ENCODE assay signal across 15 cellular contexts in the genomic region with DNA sequence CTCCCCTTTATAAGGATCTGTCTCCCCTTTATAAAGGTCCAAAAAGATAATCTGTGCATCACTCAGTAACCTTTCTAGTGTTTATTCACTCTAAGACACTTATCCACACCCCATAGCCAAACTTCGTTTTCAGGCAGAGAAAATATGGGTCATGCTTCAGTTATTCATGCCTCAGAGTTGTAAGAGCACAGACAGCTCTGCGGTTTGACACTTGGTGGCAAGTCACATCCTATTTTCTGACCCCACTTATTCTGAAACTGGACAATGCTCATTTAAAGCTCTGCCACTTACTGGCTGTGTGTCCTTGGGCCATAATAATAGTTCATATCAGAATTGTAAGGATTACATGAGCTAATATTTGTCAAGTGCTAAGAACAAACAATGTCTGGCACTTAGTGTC. TPM values are rescaled to one million over a fixed set of nuclear protein-coding genes. Genes with fewer than 3 reads are reported as not detected.
DNase-seq lines count a peak whose midpoint lies in the region; ATAC-seq, FAIRE-seq and TF ChIP-seq lines count a peak whose summit lies in the region.
"Had no signal": no experiment of that assay in that cellular context is flagged by ENCODE, and none has a peak within 500 bp of the region (broad histone marks: within the 10 kb centered on the region; RNA-seq: fewer than 3 reads in every experiment).

No MANE protein-coding gene starts in this region.

- no peak for TF ChIP-seq CTCF in GM12865 (IDR thresholded peaks at IDR 0.05; ENCODE audit: insufficient read depth, low read depth, low read length, missing control alignments)
- no peak for TF ChIP-seq CTCF in vagina (IDR thresholded peaks at IDR 0.05)

- H3K36me3 ChIP-seq in vagina = no peaks in the 10 kb centered on the region
- H3K36me3 ChIP-seq: esophagus squamous epithelium, stomach had no signal

- H3K27me3 Mint-ChIP-seq in stimulated activated memory B cell treated with anti-CD40 and anti-IgM and Interleukin-4, amounts not matched to agents 10 μg/mL and 1 μg/mL and 100 μg/mL, for 72 hours = peaks cover 35% of the 10 kb centered on the region
- H3K27me3 Mint-ChIP-seq in stimulated activated naive CD8-positive, alpha-beta T cell treated with anti-CD3 and anti-CD28 coated beads, Interleukin-15, amount 100 ng/mL, for 72 hours = peaks cover 36% of the 10 kb centered on the region

- DNase-seq in GM12865 (ENCODE audit: low read depth) (peak; percentile 33), RCC 7860 (ENCODE audit: low spot score) (peak; percentile 84), fibroblast of gingiva (ENCODE audit: low read depth) (peak; percentile 31), Right ventricle myocardium superior (no peak), vagina (ENCODE audit: extremely low spot score in 2 of 2) (no peak)
- no peak for DNase-seq in stimulated activated naive CD8-positive, alpha-beta T cell treated with anti-CD3 and anti-CD28 coated beads, Interleukin-15, amount 100 ng/mL, for 72 hours
- DNase-seq: activated CD4-positive, alpha-beta T cell treated with anti-CD3 and anti-CD28 coated beads, Interleukin-2, amount 50 U/mL, for 48 hours; activated gamma-delta T cell; esophagus squamous epithelium; NCI-H187; stimulated activated CD4-positive, alpha-beta T cell treated with anti-CD3 and anti-CD28 coated beads, Interleukin-4, amount 100 ng/mL, for 4 hours; stomach had no signal

- H3K4me3 Mint-ChIP-seq in stimulated activated memory B cell treated with anti-CD40 and anti-IgM and Interleukin-4, amounts not matched to agents 10 μg/mL and 1 μg/mL and 100 μg/mL, for 72 hours = no peak overlapping the region
- H3K4me3 Mint-ChIP-seq in stimulated activated naive CD8-positive, alpha-beta T cell treated with anti-CD3 and anti-CD28 coated beads, Interleukin-15, amount 100 ng/mL, for 72 hours = no peak overlapping the region
- H3K4me3 Mint-ChIP-seq: central memory CD8-positive, alpha-beta T cell; T-helper 1 cell treated with Interleukin-12 subunit alpha and Interleukin-12 subunit beta and Interleukin-4 antibody, amounts not matched to agents 30 μg/mL and 1 μg/mL, for 36 hours had no signal

- no peaks in the 10 kb centered on the region for H3K4me1 ChIP-seq in vagina
- H3K4me1 ChIP-seq: esophagus squamous epithelium, stomach had no signal

- H3K27ac ChIP-seq in vagina = no peak overlapping the region
- H3K27ac ChIP-seq: esophagus squamous epithelium, stomach had no signal

- no peak overlapping the region for H3K27ac Mint-ChIP-seq in stimulated activated memory B cell treated with anti-CD40 and anti-IgM and Interleukin-4, amounts not matched to agents 10 μg/mL and 1 μg/mL and 100 μg/mL, for 72 hours
- no peak overlapping the region for H3K27ac Mint-ChIP-seq in stimulated activated naive CD8-positive, alpha-beta T cell treated with anti-CD3 and anti-CD28 coated beads, Interleukin-15, amount 100 ng/mL, for 72 hours
- H3K27ac Mint-ChIP-seq: T-helper 1 cell treated with Interleukin-12 subunit alpha and Interleukin-12 subunit beta and Interleukin-4 antibody, amounts not matched to agents 30 μg/mL and 1 μg/mL, for 36 hours had no signal

- FAIRE-seq in RCC 7860 (lab: Jason Lieb, UNC) = peak; percentile 95

- ATAC-seq in stimulated activated memory B cell treated with anti-CD40 and anti-IgM and Interleukin-4, amounts not matched to agents 10 μg/mL and 1 μg/mL and 100 μg/mL, for 72 hours = peak; percentile 45
- no peak for ATAC-seq in stimulated activated naive CD8-positive, alpha-beta T cell treated with anti-CD3 and anti-CD28 coated beads, Interleukin-15, amount 100 ng/mL, for 72 hours
- ATAC-seq in Right ventricle myocardium superior (ENCODE audit: poor library complexity) = no peak

- no peaks in the 10 kb centered on the region for H3K9me3 ChIP-seq in vagina
- H3K9me3 ChIP-seq: esophagus squamous epithelium had no signal

- no peaks in the 10 kb centered on the region for H3K27me3 ChIP-seq in vagina

- intact Hi-C loops in Right ventricle myocardium superior (cut with DNase I) = no loop called here
- intact Hi-C loops in vagina (cut with DNase I) = no loop called here

- H3K9me3 Mint-ChIP-seq in stimulated activated memory B cell treated with anti-CD40 and anti-IgM and Interleukin-4, amounts not matched to agents 10 μg/mL and 1 μg/mL and 100 μg/mL, for 72 hours = no peaks in the 10 kb centered on the region
- no peaks in the 10 kb centered on the region for H3K9me3 Mint-ChIP-seq in stimulated activated naive CD8-positive, alpha-beta T cell treated with anti-CD3 and anti-CD28 coated beads, Interleukin-15, amount 100 ng/mL, for 72 hours
- H3K9me3 Mint-ChIP-seq: central memory CD8-positive, alpha-beta T cell; T-helper 1 cell treated with Interleukin-12 subunit alpha and Interleukin-12 subunit beta and Interleukin-4 antibody, amounts not matched to agents 30 μg/mL and 1 μg/mL, for 36 hours had no signal

- no peaks in the 10 kb centered on the region for H3K36me3 Mint-ChIP-seq in stimulated activated memory B cell treated with anti-CD40 and anti-IgM and Interleukin-4, amounts not matched to agents 10 μg/mL and 1 μg/mL and 100 μg/mL, for 72 hours

- H3K4me1 Mint-ChIP-seq in stimulated activated memory B cell treated with anti-CD40 and anti-IgM and Interleukin-4, amounts not matched to agents 10 μg/mL and 1 μg/mL and 100 μg/mL, for 72 hours = no peaks in the 10 kb centered on the region
- H3K4me1 Mint-ChIP-seq in stimulated activated naive CD8-positive, alpha-beta T cell treated with anti-CD3 and anti-CD28 coated beads, Interleukin-15, amount 100 ng/mL, for 72 hours = peaks cover 2% of the 10 kb centered on the region
- H3K4me1 Mint-ChIP-seq: central memory CD8-positive, alpha-beta T cell had no signal

- H3K4me3 ChIP-seq in GM12865 (ENCODE audit: low read depth, low read length) (no peak overlapping the region), vagina (no peak overlapping the region)
- H3K4me3 ChIP-seq: esophagus squamous epithelium, stomach had no signal

- TF ChIP-seq POLR2A in vagina (IDR thresholded peaks at IDR 0.05) = no peak

RNA-seq across cellular contexts. Expression of a gene that starts 2.0 kb away (rescaled TPM):
- total RNA-seq in Right ventricle myocardium superior (not detected), vagina (not detected)
- total RNA-seq: esophagus squamous epithelium, stomach had no signal

RNA-seq across cellular contexts. Expression of a gene that starts 5.9 kb away (rescaled TPM):
- total RNA-seq in Right ventricle myocardium superior (not detected), vagina (not detected)
- total RNA-seq: esophagus squamous epithelium, stomach had no signal

RNA-seq across cellular contexts. Expression of a gene that starts 7.9 kb away (rescaled TPM):
- total RNA-seq in Right ventricle myocardium superior (not detected), vagina (not detected)
- total RNA-seq: esophagus squamous epithelium, stomach had no signal

RNA-seq across cellular contexts. Expression of a gene that starts 10.8 kb away (rescaled TPM):
- total RNA-seq in Right ventricle myocardium superior = not detected
- not detected for total RNA-seq in vagina
- total RNA-seq: esophagus squamous epithelium, stomach had no signal

RNA-seq across cellular contexts. Expression of a gene that starts 14.4 kb away (rescaled TPM):
- not detected for total RNA-seq in Right ventricle myocardium superior
- total RNA-seq in vagina = not detected
- total RNA-seq: esophagus squamous epithelium, stomach had no signal

Comparison
In these comparisons a context has a peak if more than half of its experiments do, and no peak if none do; other contexts are left out.
1. DNase-seq: peak in GM12865 (single experiment), RCC 7860 (single experiment) and fibroblast of gingiva (single experiment); none in stimulated activated naive CD8-positive, alpha-beta T cell treated with anti-CD3 and anti-CD28 coated beads, Interleukin-15, amount 100 ng/mL, for 72 hours (0 of 2), Right ventricle myocardium superior (single experiment) and vagina (0 of 2).